Comparison of ENCODE assay signal across 1 cellular context in the genomic region with DNA sequence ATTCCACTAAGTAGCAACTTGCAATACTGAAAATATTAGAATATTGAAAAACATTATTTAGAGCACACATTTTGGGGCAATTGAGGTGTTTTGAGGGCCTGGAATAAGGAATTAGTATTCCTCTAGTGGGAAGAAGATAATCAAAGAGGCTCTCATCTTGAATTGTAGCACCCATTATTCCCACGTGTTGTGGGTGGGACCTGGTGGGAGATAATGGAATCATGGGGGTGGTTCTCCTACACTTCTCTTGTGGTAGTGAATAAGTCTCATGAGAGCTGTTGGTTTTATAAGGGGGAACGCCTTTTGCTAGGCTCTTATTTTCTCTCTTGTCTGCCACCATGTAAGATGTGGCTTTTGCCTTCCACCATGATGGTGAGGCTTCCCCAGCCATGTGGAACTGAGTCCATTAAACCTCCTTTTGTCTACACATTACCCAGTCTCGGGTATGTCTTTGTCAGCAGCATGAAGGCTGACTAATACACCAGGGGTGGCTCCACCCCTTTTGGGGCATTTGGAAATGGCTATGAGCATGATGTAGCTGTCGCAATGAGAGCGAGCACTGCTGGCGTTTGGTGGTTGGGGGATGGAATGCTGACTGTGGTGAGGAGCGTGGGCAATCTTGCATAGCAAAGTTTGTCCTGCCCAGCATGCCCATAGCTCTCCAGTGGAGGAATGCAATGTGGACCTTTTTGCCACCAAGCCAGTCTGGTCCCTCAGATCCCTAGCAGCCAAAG.
TF ChIP-seq lines count a peak whose summit lies in the region.

No MANE protein-coding gene starts in this region.

TF ChIP-seq in HepG2, 621 proteins besides CTCF, POLR2A, EP300 and RAD21 (continued from another document):
- TF ChIP-seq, protein P1, sequence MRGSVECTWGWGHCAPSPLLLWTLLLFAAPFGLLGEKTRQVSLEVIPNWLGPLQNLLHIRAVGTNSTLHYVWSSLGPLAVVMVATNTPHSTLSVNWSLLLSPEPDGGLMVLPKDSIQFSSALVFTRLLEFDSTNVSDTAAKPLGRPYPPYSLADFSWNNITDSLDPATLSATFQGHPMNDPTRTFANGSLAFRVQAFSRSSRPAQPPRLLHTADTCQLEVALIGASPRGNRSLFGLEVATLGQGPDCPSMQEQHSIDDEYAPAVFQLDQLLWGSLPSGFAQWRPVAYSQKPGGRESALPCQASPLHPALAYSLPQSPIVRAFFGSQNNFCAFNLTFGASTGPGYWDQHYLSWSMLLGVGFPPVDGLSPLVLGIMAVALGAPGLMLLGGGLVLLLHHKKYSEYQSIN (CRISPR knock-in tag; IDR thresholded peaks at IDR 0.05; ENCODE audit: borderline replicate concordance), result no peak
- no peak for TF ChIP-seq MTF2 (CRISPR knock-in tag; IDR thresholded peaks at IDR 0.05; ENCODE audit: borderline replicate concordance)
TF ChIP-seq in HepG2: peak in this region for 0.
